Comparison of ENCODE assay signal across 1 cellular context in the genomic region with DNA sequence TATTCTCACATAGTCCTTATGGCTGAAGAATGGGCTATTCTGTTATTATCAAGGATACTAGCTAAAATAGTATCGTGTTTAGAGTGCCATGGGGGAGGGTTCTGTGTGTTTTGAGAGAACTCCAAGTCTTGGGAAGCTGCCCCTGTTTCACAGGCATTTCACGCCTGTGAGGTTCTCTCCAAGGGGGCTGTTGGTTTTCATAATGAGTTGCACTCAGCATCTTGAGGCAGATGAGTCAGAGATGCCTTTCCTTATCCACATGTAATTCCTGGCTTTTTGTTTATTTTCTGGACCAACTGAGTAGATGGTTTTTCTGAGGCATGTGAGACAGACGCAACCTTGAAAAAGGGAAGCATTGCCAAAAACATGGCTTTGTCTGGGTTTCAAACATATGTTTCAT.
A peak's percentile ranks its signal among the peaks of the same experiment; 100 is the strongest.
TF ChIP-seq lines count a peak whose summit lies in the region.

No MANE protein-coding gene starts in this region.

TF ChIP-seq in IMR-90, 13 proteins besides CTCF, POLR2A, EP300 and RAD21 (continued from another document):
- TF ChIP-seq USF2 (IDR thresholded peaks at IDR 0.05; ENCODE audit: low read depth, low read length) (no peak), MXI1 (IDR thresholded peaks at IDR 0.05; ENCODE audit: borderline replicate concordance, low read depth, low read length) (no peak), SMC3 (IDR thresholded peaks at IDR 0.05; ENCODE audit: low read depth, low read length) (no peak), MAFK (IDR thresholded peaks at IDR 0.05; ENCODE audit: low read depth, low read length) (peak; percentile 48; the same call in 1 of the 2 replicates), ELK1 (IDR thresholded peaks at IDR 0.05; ENCODE audit: borderline replicate concordance, low read depth, low read length) (no peak)
